8 cellular contexts compared by ENCODE assay signal in genomic region chr6:144104898-144105487, GRCh38. TPM values are rescaled to one million over a fixed set of nuclear protein-coding genes. Genes with fewer than 3 reads are reported as not detected.
DNase-seq lines count a peak whose midpoint lies in the region; ATAC-seq, FAIRE-seq and TF ChIP-seq lines count a peak whose summit lies in the region.

No MANE protein-coding gene starts in this region.

- H3K4me3 ChIP-seq in DND-41 (ENCODE audit: low read depth in 1 of 2, low read length in 2 of 2) (no peak overlapping the region), Loucy (ENCODE audit: low read length, poor library complexity, severe bottlenecking) (no peak overlapping the region), SK-N-SH (ENCODE audit: low read depth in 2 of 2, low read length in 1 of 2) (peak overlapping the region in 1 of 2 experiments; percentile 40; a peak in 1 of 4 replicates), H1 (ENCODE audit: extremely low read depth in 1 of 4, insufficient read depth in 2 of 4, low read depth in 3 of 4, low read length in 4 of 4) (no peak overlapping the region)

- no peak overlapping the region for H4K8ac ChIP-seq in H1 (ENCODE audit: extremely low read depth, insufficient read depth, low read length)

- POLR2A ChIA-PET in SK-N-SH (lab: Yijun Ruan, JAX) (no interaction called here), H1 (lab: Charles Lee; ENCODE audit: partially characterized antibody) (no interaction called here)

- no peak for TF ChIP-seq POLR2A in H1 (IDR thresholded peaks at IDR 0.05; ENCODE audit: control extremely low read depth in 1 of 2, low read depth in 2 of 2, low read length in 2 of 2)

- H3K36me3 ChIP-seq in DND-41 (ENCODE audit: insufficient read depth, low read length) = no peaks in the 10 kb centered on the region
- H3K36me3 ChIP-seq in Loucy (ENCODE audit: insufficient read depth, low read length) = no peaks in the 10 kb centered on the region
- H3K36me3 ChIP-seq in SK-N-SH (replicated peaks in 1 of 2; ENCODE audit: control insufficient read depth in 1 of 2, insufficient read depth in 2 of 2, low read length in 1 of 2) = no peaks in the 10 kb centered on the region
- H3K36me3 ChIP-seq in H1 (ENCODE audit: control insufficient read depth in 2 of 4, insufficient read depth in 4 of 4, low read length in 3 of 4) = no peaks in the 10 kb centered on the region

- H4K5ac ChIP-seq in H1 (ENCODE audit: insufficient read length, low read depth, low read length) = no peak overlapping the region

- TF ChIP-seq RAD21 in SK-N-SH (IDR thresholded peaks at IDR 0.05; ENCODE audit: low read length) = peak; percentile 87
- peak; percentile 87 to 89 for TF ChIP-seq RAD21 in H1 (IDR thresholded peaks at IDR 0.05 in 1 of 2, conservative IDR thresholded peaks at IDR 0.05 in 1 of 2; ENCODE audit: low read depth in 2 of 2, low read length in 2 of 2)

- peak; percentile 98 for ATAC-seq in DND-41 (ENCODE audit: insufficient read depth, low read depth)
- ATAC-seq in GM21360 (IDR thresholded peaks at IDR 0.05; ENCODE audit: unreplicated experiment) = no peak

- no peaks in the 10 kb centered on the region for H3K27me3 ChIP-seq in DND-41 (ENCODE audit: insufficient read depth, low read length, poor library complexity)
- no peaks in the 10 kb centered on the region for H3K27me3 ChIP-seq in Loucy (ENCODE audit: insufficient read depth, low read length, poor library complexity, severe bottlenecking)
- no peaks in the 10 kb centered on the region; the same call in 1 of the 2 replicates for H3K27me3 ChIP-seq in SK-N-SH (ENCODE audit: insufficient read depth)
- H3K27me3 ChIP-seq in H1 (replicated peaks in 1 of 4; ENCODE audit: control insufficient read depth in 3 of 4, extremely low read depth in 1 of 4, insufficient read depth in 3 of 4, low read length in 3 of 4) = no peaks in the 10 kb centered on the region

- H3K9ac ChIP-seq in DND-41 (ENCODE audit: low read depth, low read length) (no peak overlapping the region), Loucy (ENCODE audit: low read depth, low read length, poor library complexity, severe bottlenecking) (no peak overlapping the region), SK-N-SH (no peak overlapping the region), H1 (replicated peaks in 1 of 4; ENCODE audit: extremely low read depth in 1 of 4, low read depth in 3 of 4, low read length in 3 of 4) (no peak overlapping the region)

- H4K20me1 ChIP-seq in DND-41 (ENCODE audit: insufficient read depth, low read length) (no peaks in the 10 kb centered on the region), Loucy (ENCODE audit: insufficient read depth, low read length, poor library complexity, severe bottlenecking) (no peaks in the 10 kb centered on the region), SK-N-SH (ENCODE audit: insufficient read depth) (no peaks in the 10 kb centered on the region), H1 (replicated peaks in 1 of 2; ENCODE audit: control insufficient read depth in 1 of 2, insufficient read depth in 2 of 2, low read length in 2 of 2) (no peaks in the 10 kb centered on the region)

- peak; percentile 40 for DNase-seq in DND-41
- peak; percentile 47 for DNase-seq in H4 (ENCODE audit: low spot score)
- peak; percentile 44 for DNase-seq in SK-N-SH
- DNase-seq in H1 (ENCODE audit: low read depth in 1 of 2, low spot score in 2 of 2) = no peak
- DNase-seq in midbrain (lab: John Stamatoyannopoulos, UW) = peak; percentile 71

- H3K4me1 ChIP-seq in DND-41 (ENCODE audit: insufficient read depth, low read length) = no peaks in the 10 kb centered on the region
- no peaks in the 10 kb centered on the region for H3K4me1 ChIP-seq in Loucy (ENCODE audit: insufficient read depth, low read length, poor library complexity, severe bottlenecking)
- H3K4me1 ChIP-seq in SK-N-SH (ENCODE audit: control insufficient read depth in 1 of 2, insufficient read depth in 2 of 2, low read depth in 1 of 2, low read length in 1 of 2) = no peaks in the 10 kb centered on the region
- no peaks in the 10 kb centered on the region for H3K4me1 ChIP-seq in H1 (replicated peaks in 1 of 4; ENCODE audit: control insufficient read depth in 3 of 4, insufficient read depth in 4 of 4, low read length in 3 of 4)

- no peak overlapping the region for H4K91ac ChIP-seq in H1 (replicated peaks; ENCODE audit: insufficient read length, low read length)

- 2% methylated on average over 2 of the region's 2 CpGs for WGBS in SK-N-SH (ENCODE audit: low lambda C conversion rate)
- 31% methylated on average over 2 of the region's 2 CpGs; no CpG with 5 or more reads in 1 of the 2 experiments for WGBS in H1 (ENCODE audit: extremely low coverage in 1 of 2, insufficient coverage in 1 of 2, insufficient read length in 1 of 2, insufficient replicate concordance in 2 of 2, low coverage in 1 of 2, low lambda C conversion rate in 2 of 2, missing lambda C conversion rate in 1 of 2), 2 experiments

- no peak overlapping the region for H3K23ac ChIP-seq in H1 (ENCODE audit: insufficient read length)

- no peak overlapping the region for H2BK5ac ChIP-seq in H1 (ENCODE audit: low read depth, low read length)

- peak; percentile 78 for TF ChIP-seq CTCF in DND-41 (IDR thresholded peaks at IDR 0.05; ENCODE audit: borderline replicate concordance, extremely low read depth, low read length, poor library complexity, severe bottlenecking)
- peak; percentile 88 for TF ChIP-seq CTCF in Loucy (conservative IDR thresholded peaks at IDR 0.05; ENCODE audit: low read length)
- TF ChIP-seq CTCF in SK-N-SH (IDR thresholded peaks at IDR 0.05) = peak; percentile 75
- TF ChIP-seq CTCF in H1 (IDR thresholded peaks at IDR 0.05; ENCODE audit: control extremely low read depth in 1 of 3, insufficient read depth in 1 of 3, low read depth in 1 of 3, low read length in 3 of 3) = peak in 2 of 3 experiments; percentile 46 to 62; a peak in 2 of 4 replicates

- TF ChIP-seq EP300 in SK-N-SH (IDR thresholded peaks at IDR 0.05; ENCODE audit: borderline replicate concordance in 1 of 2, low read depth in 1 of 2, low read length in 1 of 2) = no peak
- TF ChIP-seq EP300 in H1 (IDR thresholded peaks at IDR 0.05; ENCODE audit: borderline replicate concordance in 1 of 2, low read depth in 2 of 2, low read length in 2 of 2) = no peak

- no peaks in the 10 kb centered on the region for H3K79me1 ChIP-seq in H1 (ENCODE audit: low read depth, low read length)

- H2BK120ac ChIP-seq in H1 (replicated peaks; ENCODE audit: low read depth, low read length) = no peak overlapping the region

- H3K23me2 ChIP-seq in H1 (ENCODE audit: low read depth, low read length) = no peaks in the 10 kb centered on the region; the same call in 1 of the 2 replicates

- H3K9me3 ChIP-seq in DND-41 (ENCODE audit: insufficient read depth, low read length, severe bottlenecking) (no peaks in the 10 kb centered on the region), Loucy (ENCODE audit: insufficient read depth, low read depth, low read length) (no peaks in the 10 kb centered on the region), SK-N-SH (no peaks in the 10 kb centered on the region), H1 (ENCODE audit: insufficient read depth in 2 of 2, low read depth in 1 of 2, low read length in 1 of 2) (no peaks in the 10 kb centered on the region)

- H2AFZ ChIP-seq in DND-41 (ENCODE audit: low read depth, low read length) (no peak overlapping the region), Loucy (ENCODE audit: low read length) (no peak overlapping the region), SK-N-SH (ENCODE audit: low read depth) (no peak overlapping the region), H1 (ENCODE audit: low read length) (no peak overlapping the region)

- peak; percentile 95 for FAIRE-seq in A204.1 (lab: Jason Lieb, UNC)
- peak; percentile 63 for FAIRE-seq in H1 (lab: Jason Lieb, UNC)

- H3K4me2 ChIP-seq in DND-41 (ENCODE audit: insufficient read depth, low read length) (no peak overlapping the region), Loucy (ENCODE audit: low read depth, low read length, poor library complexity, severe bottlenecking) (no peak overlapping the region), SK-N-SH (no peak overlapping the region), H1 (ENCODE audit: insufficient read depth in 1 of 2, low read depth in 2 of 2, low read length in 2 of 2) (no peak overlapping the region)

- H3K4ac ChIP-seq in H1 (replicated peaks; ENCODE audit: insufficient read length, low read depth, low read length) = no peak overlapping the region

- no peak overlapping the region for H2BK20ac ChIP-seq in H1 (ENCODE audit: low read length)

- H3K9me2 ChIP-seq in Loucy (replicated peaks; ENCODE audit: low read depth, low read length) = no peaks in the 10 kb centered on the region
- no peaks in the 10 kb centered on the region for H3K9me2 ChIP-seq in SK-N-SH

- H3F3A ChIP-seq in Loucy (ENCODE audit: low read depth) (no peaks in the 10 kb centered on the region), SK-N-SH (replicated peaks; ENCODE audit: insufficient read depth) (no peaks in the 10 kb centered on the region)

- H3K27ac ChIP-seq in DND-41 (ENCODE audit: low read length) (no peak overlapping the region), SK-N-SH (ENCODE audit: low read depth in 2 of 2, low read length in 1 of 2) (no peak overlapping the region), H1 (ENCODE audit: low read depth, low read length) (no peak overlapping the region)

- H3K79me2 ChIP-seq in DND-41 (ENCODE audit: insufficient read depth, low read length) = no peaks in the 10 kb centered on the region
- H3K79me2 ChIP-seq in Loucy (ENCODE audit: insufficient read depth, low read length) = no peaks in the 10 kb centered on the region
- no peaks in the 10 kb centered on the region for H3K79me2 ChIP-seq in SK-N-SH (ENCODE audit: insufficient read depth)
- H3K79me2 ChIP-seq in H1 (ENCODE audit: control insufficient read depth in 1 of 2, insufficient read depth in 2 of 2, low read length in 2 of 2) = no peaks in the 10 kb centered on the region

- H2BK15ac ChIP-seq in H1 (ENCODE audit: low read length) = no peak overlapping the region

- H3K18ac ChIP-seq in H1 (ENCODE audit: extremely low read depth, low read length) = no peak overlapping the region

- H2AK5ac ChIP-seq in H1 (ENCODE audit: low read depth, low read length) = no peak overlapping the region

- CTCF ChIA-PET in SK-N-SH (lab: Yijun Ruan, JAX) = interaction anchor here (0.6 to 2.5 kb wide), 10 partner anchors 9 to 1921 kb away, joined by 3 to 17 read pairs (median 3); partner anchors contain the start of gene SF3B5
- CTCF ChIA-PET in H1 (lab: Charles Lee; ENCODE audit: partially characterized antibody) = interaction anchor here (0.6 to 1.9 kb wide), 11 partner anchors 33 to 576 kb away, joined by 3 to 4 read pairs (median 4); no protein-coding TSS in a partner anchor

- H2BK12ac ChIP-seq in H1 (ENCODE audit: low read depth, low read length) = no peak overlapping the region

- H3K14ac ChIP-seq in H1 (ENCODE audit: insufficient read length) = no peak overlapping the region

- no peak overlapping the region for H3K56ac ChIP-seq in H1 (replicated peaks; ENCODE audit: insufficient read length, low read depth, low read length)

RNA-seq across cellular contexts. Expression of gene SF3B5, which starts 9.6 kb away (rescaled TPM):
- 108 and 155 TPM in 2 replicates for total RNA-seq in H4 (2014; rRNA removed; shearing (Covaris generic))
- polyA plus RNA-seq in SK-N-SH (2012; rRNA removed) (281 and 316 TPM in 2 replicates), H1 (2011; rRNA removed) (588 and 624 TPM in 2 replicates)
- polyA plus RNA-seq in SK-N-SH (2012; cell fraction: cytosol; rRNA removed) = 203 and 268 TPM in 2 replicates
- polyA plus RNA-seq in SK-N-SH (2012; cell fraction: nucleus; rRNA removed) = 115 and 168 TPM in 2 replicates
- 195 and 206 TPM in 2 replicates for total RNA-seq in H1 (2021; fragmentation: NEBNext Ultra II Directional; extraction: Animal tissue kit (Norgen Biotek cat#: 25700))
- 445 TPM for polyA plus RNA-seq in H1 (2011; cell fraction: cytosol; rRNA removed)
- 265 TPM for polyA plus RNA-seq in H1 (2011; cell fraction: nucleus; rRNA removed)
- polyA plus RNA-seq in H1 (2012, experiment 1 of 2) = 136 to 252 TPM (median 245 TPM) in 4 replicates
- polyA plus RNA-seq in H1 (2012, experiment 2 of 2) = 517 TPM
- 286 TPM for polyA plus RNA-seq in H1 (2013, experiment 1 of 2)
- 291 TPM for polyA plus RNA-seq in H1 (2013, experiment 2 of 2)
- 133 and 143 TPM in 2 replicates for polyA minus RNA-seq in H1 (2011; rRNA and poly(A)+ RNA removed)
- 103 TPM for polyA minus RNA-seq in H1 (2011; cell fraction: cytosol; rRNA and poly(A)+ RNA removed)
- 94.1 TPM for polyA minus RNA-seq in H1 (2011; cell fraction: nucleus; rRNA and poly(A)+ RNA removed)

RNA-seq across cellular contexts. Expression of gene STX11, which starts 45.3 kb away (rescaled TPM):
- not detected in 2 replicates for total RNA-seq in H4 (2014; rRNA removed; shearing (Covaris generic))
- polyA plus RNA-seq in SK-N-SH (2012; rRNA removed) (0.15 and 0.41 TPM in 2 replicates), H1 (2011; rRNA removed) (0.15 and 0.20 TPM in 2 replicates)
- polyA plus RNA-seq in SK-N-SH (2012; cell fraction: cytosol; rRNA removed) = 0.18 and 0.41 TPM in 2 replicates
- 0.14 and 0.15 TPM in 2 replicates for polyA plus RNA-seq in SK-N-SH (2012; cell fraction: nucleus; rRNA removed)
- 0.21 and 0.34 TPM in 2 replicates for total RNA-seq in H1 (2021; fragmentation: NEBNext Ultra II Directional; extraction: Animal tissue kit (Norgen Biotek cat#: 25700))
- 0.19 TPM for polyA plus RNA-seq in H1 (2011; cell fraction: cytosol; rRNA removed)
- polyA plus RNA-seq in H1 (2011; cell fraction: nucleus; rRNA removed) = 0.23 TPM
- polyA plus RNA-seq in H1 (2012, experiment 1 of 2) = 0.08 to 0.24 TPM (median 0.09 TPM) in 3 of 4 replicates, not detected in the other
- not detected for polyA plus RNA-seq in H1 (2012, experiment 2 of 2)
- polyA plus RNA-seq in H1 (2013, experiment 1 of 2) = 0.10 TPM
- 0.07 TPM for polyA plus RNA-seq in H1 (2013, experiment 2 of 2)
- polyA minus RNA-seq in H1 (2011; rRNA and poly(A)+ RNA removed) = 0.27 TPM in 1 of 2 replicates, not detected in the other
- not detected for polyA minus RNA-seq in H1 (2011; cell fraction: cytosol; rRNA and poly(A)+ RNA removed)
- polyA minus RNA-seq in H1 (2011; cell fraction: nucleus; rRNA and poly(A)+ RNA removed) = not detected

Comparison
In these comparisons a context has a peak if more than half of its experiments do, and no peak if none do; other contexts are left out.
1. DNase-seq: peak in DND-41 (single experiment), H4 (single experiment), SK-N-SH (single experiment) and midbrain (single experiment); none in H1 (0 of 2).
2. Peak in every context shown above with its lines, with median percentiles within 50 percentile points of each other: CTCF ChIP-seq.